Comparison of ENCODE assay signal across 14 cellular contexts in the genomic region with DNA sequence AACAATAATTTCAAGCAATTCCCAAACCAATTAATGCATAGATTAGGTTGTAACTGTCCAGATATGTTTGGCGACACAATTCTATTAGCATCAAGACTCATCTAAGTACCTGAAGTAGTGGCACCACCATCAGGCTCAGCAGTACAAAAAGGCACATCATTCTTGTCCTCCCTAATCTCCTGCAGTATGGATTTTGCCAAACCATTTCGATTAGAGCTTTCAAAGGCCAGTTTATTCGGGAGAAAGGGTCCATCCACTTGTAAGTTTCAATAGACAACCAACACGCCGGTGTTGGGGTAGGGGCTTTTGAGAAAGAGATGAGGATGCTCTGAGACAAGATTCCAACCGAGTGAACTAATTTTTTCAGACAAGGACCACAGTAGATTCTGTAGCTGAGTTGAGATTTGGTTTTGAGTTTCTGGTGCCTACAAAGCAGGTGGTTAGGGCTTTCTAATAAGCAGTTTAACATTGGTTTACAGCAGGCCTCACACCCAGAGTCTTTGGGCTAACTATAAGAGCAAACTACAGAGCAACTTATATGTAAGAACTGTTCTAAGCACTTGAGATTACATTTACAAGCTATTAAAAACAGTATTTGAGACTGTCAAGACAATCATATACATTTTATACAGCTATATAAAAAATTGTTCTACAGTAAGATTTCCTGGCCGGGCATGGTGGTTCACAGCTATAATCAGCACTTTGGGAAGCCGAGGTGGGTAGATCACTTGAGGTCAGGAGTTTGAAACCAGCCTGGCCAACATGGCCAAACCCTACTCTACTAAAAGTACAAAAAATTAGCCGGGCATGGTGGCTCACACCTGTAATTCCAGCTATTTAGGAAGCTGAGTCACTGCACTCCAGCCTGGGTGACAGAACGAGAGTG. TPM values are rescaled to one million over a fixed set of nuclear protein-coding genes. Genes with fewer than 3 reads are reported as not detected.
A peak's percentile ranks its signal among the peaks of the same experiment; 100 is the strongest.
DNase-seq lines count a peak whose midpoint lies in the region; ATAC-seq and TF ChIP-seq lines count a peak whose summit lies in the region.
"Had no signal": no experiment of that assay in that cellular context is flagged by ENCODE, and none has a peak within 500 bp of the region (broad histone marks: within the 10 kb centered on the region; RNA-seq: fewer than 3 reads in every experiment).

No MANE protein-coding gene starts in this region.

- H3F3A ChIP-seq in PC-3 (ENCODE audit: low read length, unreplicated experiment): peaks cover 35% of the 10 kb centered on the region

- no peak overlapping the region for H3K27ac ChIP-seq in PC-3 (ENCODE audit: low read length)
- H3K27ac ChIP-seq in upper lobe of right lung: no peak overlapping the region

- H3K9me3 ChIP-seq in PC-3 (ENCODE audit: low read length) (no peaks in the 10 kb centered on the region), upper lobe of right lung (no peaks in the 10 kb centered on the region)

- H3K36me3 ChIP-seq in PC-3 (ENCODE audit: low read depth, low read length) (peaks cover 34% of the 10 kb centered on the region), upper lobe of right lung (peaks cover 38% of the 10 kb centered on the region)

- H3K4me3 ChIP-seq in PC-3 (ENCODE audit: low read length) (no peak overlapping the region), upper lobe of right lung (no peak overlapping the region)

- H3K27me3 ChIP-seq in PC-3 (ENCODE audit: low read length) (no peaks in the 10 kb centered on the region), upper lobe of right lung (no peaks in the 10 kb centered on the region)

- in situ Hi-C loops in ACHN (cut with HindIII; ENCODE audit: low pct_ligation_motif_present, low pct_unique_long_range_greater_than_20kb, low sequenced_read_pairs): no loop called here

- peaks cover 11% of the 10 kb centered on the region for H3K4me1 ChIP-seq in PC-3 (ENCODE audit: insufficient read depth, low read length)
- H3K4me1 ChIP-seq in upper lobe of right lung: peaks cover 22% of the 10 kb centered on the region

- intact Hi-C loops in PC-3 (cut with micrococcal nuclease): no loop called here
- intact Hi-C loops in upper lobe of right lung (cut with DNase I): no loop called here

- peak; percentile 24 for TF ChIP-seq POLR2A in GM18505 (IDR thresholded peaks at IDR 0.05; ENCODE audit: borderline replicate concordance, extremely low read depth, insufficient read depth, insufficient read length)

- H3K4me2 ChIP-seq in PC-3 (ENCODE audit: low read length): no peak overlapping the region

- no TSS peak for BruUV-seq in PC-3 (replicated peaks; lab: Mats Ljungman, UMichigan)

- H3K79me2 ChIP-seq in PC-3 (ENCODE audit: low read length): peaks cover 35% of the 10 kb centered on the region

- peaks cover 41% of the 10 kb centered on the region for H4K20me1 ChIP-seq in PC-3 (ENCODE audit: low read length)

- TF ChIP-seq CTCF in PC-3 (conservative IDR thresholded peaks at IDR 0.05; ENCODE audit: low read depth, low read length) (no peak), upper lobe of right lung (IDR thresholded peaks at IDR 0.05) (no peak)

- no peak overlapping the region for H3K9ac ChIP-seq in PC-3 (ENCODE audit: low read length)

- CTCF ChIA-PET in PC-3 (lab: Charles Lee): no interaction called here

- H2AFZ ChIP-seq in PC-3 (ENCODE audit: low read length): no peak overlapping the region

- no peak for ATAC-seq in GM18505 (IDR thresholded peaks at IDR 0.05; ENCODE audit: unreplicated experiment)
- ATAC-seq in PC-3: peak; percentile 5
- no peak for ATAC-seq in upper lobe of right lung
- ATAC-seq in GM21360 (IDR thresholded peaks at IDR 0.05; ENCODE audit: unreplicated experiment): no peak
- no peak for ATAC-seq in HG03196 (IDR thresholded peaks at IDR 0.05; ENCODE audit: unreplicated experiment)

- POLR2A ChIA-PET in PC-3 (lab: Charles Lee; ENCODE audit: unreplicated experiment): interaction anchor here (0.5 kb wide), 1 partner anchor 317 kb away, joined by 4 read pairs; no protein-coding TSS in a partner anchor

- DNase-seq in ACHN (peak; percentile 6), PC-3 (peak; percentile 13), cerebellar cortex (ENCODE audit: low spot score) (peak; percentile 35), upper lobe of right lung (no peak), T-helper 9 cell (no peak)
- DNase-seq: C1 segment of cervical spinal cord, DND-41, KG1, NCI-H1694, NCI-H524, SHP77 treated with DMSO at 0.1 percent for 48 hours had no signal

- H3K9me2 ChIP-seq in PC-3 (replicated peaks; ENCODE audit: low read length): no peaks in the 10 kb centered on the region

RNA-seq across cellular contexts. Expression of gene RPL22L1, which starts 4.5 kb away (rescaled TPM):
- 40.0 and 44.9 TPM in 2 replicates for total RNA-seq in PC-3 (2014; rRNA removed)
- 33.1 TPM for total RNA-seq in upper lobe of right lung

RNA-seq across cellular contexts. Expression of gene EIF5A2, which starts 43.0 kb away (rescaled TPM):
- total RNA-seq in PC-3 (2014; rRNA removed) (10.7 and 11.1 TPM in 2 replicates), upper lobe of right lung (4.1 TPM)

Comparison
In these comparisons a context has a peak if more than half of its experiments do, and no peak if none do; other contexts are left out.
1. DNase-seq: peak in ACHN (single experiment), PC-3 (single experiment) and cerebellar cortex (single experiment); none in upper lobe of right lung (single experiment) and T-helper 9 cell (single experiment).